12 cellular contexts compared by ENCODE assay signal in the genomic region with DNA sequence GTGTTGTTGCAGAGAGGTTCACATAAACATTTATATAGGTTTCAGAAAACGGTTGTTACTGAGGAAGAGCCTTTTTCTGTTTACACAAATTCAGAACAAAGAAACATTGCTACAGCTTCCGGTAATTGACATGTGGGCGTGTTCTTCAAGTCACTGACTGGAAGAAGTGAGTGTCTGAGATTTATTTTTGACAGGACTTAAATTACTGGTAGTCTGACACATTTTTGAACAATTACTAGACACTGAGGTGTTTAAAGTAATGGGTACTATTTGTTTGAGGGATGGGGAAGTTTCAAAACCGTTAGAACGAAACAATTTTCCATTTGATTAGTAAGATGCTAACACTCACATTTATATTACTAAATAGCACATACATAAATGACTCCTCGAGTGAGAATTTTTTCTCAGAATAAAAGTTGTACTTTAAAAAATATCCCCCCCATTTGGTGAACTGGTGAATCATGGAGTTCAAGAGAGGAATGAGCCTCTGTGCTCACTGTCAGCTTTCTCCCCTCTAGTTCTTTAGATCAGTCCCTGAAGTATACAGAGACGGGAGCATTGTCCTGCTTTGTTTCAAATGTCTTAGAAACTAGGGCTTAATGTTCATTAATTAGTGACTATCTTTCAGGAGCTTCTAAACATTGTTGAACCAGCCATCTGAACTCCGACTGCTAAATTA.
A peak's percentile ranks its signal among the peaks of the same experiment; 100 is the strongest.
DNase-seq lines count a peak whose midpoint lies in the region; ATAC-seq and TF ChIP-seq lines count a peak whose summit lies in the region.
"Had no signal": no experiment of that assay in that cellular context is flagged by ENCODE, and none has a peak within 500 bp of the region (broad histone marks: within the 10 kb centered on the region; RNA-seq: fewer than 3 reads in every experiment).

No MANE protein-coding gene starts in this region.

- no peaks in the 10 kb centered on the region for H3K4me1 ChIP-seq in left lung
- H3K4me1 ChIP-seq: gastrocnemius medialis had no signal

- H3K27ac Mint-ChIP-seq in stimulated activated naive CD8-positive, alpha-beta T cell treated with anti-CD3 and anti-CD28 coated beads, Interleukin-15, Interleukin-2, amounts not matched to agents 100 ng/mL and 50 ng/mL, for 24 hours, result peak overlapping the region; percentile 64

- no peaks in the 10 kb centered on the region for H3K9me3 ChIP-seq in left lung
- H3K9me3 ChIP-seq: gastrocnemius medialis had no signal

- peak; percentile 32 for DNase-seq in activated naive CD4-positive, alpha-beta T cell treated with Interleukin-2 at 50 U/mL for 16 hours
- DNase-seq in activated naive CD4-positive, alpha-beta T cell (lab: John Stamatoyannopoulos, UW), result no peak
- DNase-seq in activated T-cell treated with anti-CD3 and anti-CD28 coated beads for 48 hours (ENCODE audit: low read depth), result peak; percentile 6
- no peak for DNase-seq in left lung
- DNase-seq in occipital lobe (lab: John Stamatoyannopoulos, UW), result no peak
- no peak for DNase-seq in glomerular visceral epithelial cell (ENCODE audit: extremely low spot score)
- DNase-seq: gastrocnemius medialis, NCI-H187, SHP77 treated with DMSO at 0.1 percent for 48 hours had no signal

- peaks cover 14% of the 10 kb centered on the region for H3K27me3 Mint-ChIP-seq in stimulated activated naive CD8-positive, alpha-beta T cell treated with anti-CD3 and anti-CD28 coated beads, Interleukin-15, Interleukin-2, amounts not matched to agents 100 ng/mL and 50 ng/mL, for 24 hours

- peaks cover 22% of the 10 kb centered on the region for H3K4me1 Mint-ChIP-seq in stimulated activated naive CD8-positive, alpha-beta T cell treated with anti-CD3 and anti-CD28 coated beads, Interleukin-15, Interleukin-2, amounts not matched to agents 100 ng/mL and 50 ng/mL, for 24 hours (ENCODE audit: low read depth)

- peaks cover 0 to 14% of the 10 kb centered on the region in 2 donors for H3K27me3 ChIP-seq in left lung
- H3K27me3 ChIP-seq: gastrocnemius medialis had no signal

- peaks cover 6% of the 10 kb centered on the region for H3K9me3 Mint-ChIP-seq in stimulated activated naive CD8-positive, alpha-beta T cell treated with anti-CD3 and anti-CD28 coated beads, Interleukin-15, Interleukin-2, amounts not matched to agents 100 ng/mL and 50 ng/mL, for 24 hours

- H3K36me3 Mint-ChIP-seq in stimulated activated naive CD8-positive, alpha-beta T cell treated with anti-CD3 and anti-CD28 coated beads, Interleukin-15, Interleukin-2, amounts not matched to agents 100 ng/mL and 50 ng/mL, for 24 hours (ENCODE audit: low read depth), result no peaks in the 10 kb centered on the region

- H3K27ac ChIP-seq in left lung, result peak overlapping the region; percentile 18 to 26

- intact Hi-C loops in left lung (cut with DNase I), result no loop called here

- ATAC-seq in left lung (no peak), GM21786 (IDR thresholded peaks at IDR 0.05; ENCODE audit: unreplicated experiment) (no peak)
- ATAC-seq: gastrocnemius medialis had no signal

- no peak for TF ChIP-seq CTCF in left lung (IDR thresholded peaks at IDR 0.05)

- no peaks in the 10 kb centered on the region for H3K36me3 ChIP-seq in left lung
- H3K36me3 ChIP-seq: gastrocnemius medialis had no signal

- H3K4me3 ChIP-seq in left lung, result no peak overlapping the region
- H3K4me3 ChIP-seq: gastrocnemius medialis, smooth muscle cell had no signal

- no peak overlapping the region for H3K4me3 Mint-ChIP-seq in stimulated activated naive CD8-positive, alpha-beta T cell treated with anti-CD3 and anti-CD28 coated beads, Interleukin-15, Interleukin-2, amounts not matched to agents 100 ng/mL and 50 ng/mL, for 24 hours

Comparison
In these comparisons a context has a peak if more than half of its experiments do, and no peak if none do; other contexts are left out.
1. DNase-seq: peak in activated naive CD4-positive, alpha-beta T cell treated with Interleukin-2 at 50 U/mL for 16 hours (single experiment) and activated T-cell treated with anti-CD3 and anti-CD28 coated beads for 48 hours (single experiment); none in activated naive CD4-positive, alpha-beta T cell (0 of 4), left lung (0 of 2), occipital lobe (single experiment) and glomerular visceral epithelial cell (single experiment).